Comparison of ENCODE assay signal across 8 cellular contexts in the genomic region with DNA sequence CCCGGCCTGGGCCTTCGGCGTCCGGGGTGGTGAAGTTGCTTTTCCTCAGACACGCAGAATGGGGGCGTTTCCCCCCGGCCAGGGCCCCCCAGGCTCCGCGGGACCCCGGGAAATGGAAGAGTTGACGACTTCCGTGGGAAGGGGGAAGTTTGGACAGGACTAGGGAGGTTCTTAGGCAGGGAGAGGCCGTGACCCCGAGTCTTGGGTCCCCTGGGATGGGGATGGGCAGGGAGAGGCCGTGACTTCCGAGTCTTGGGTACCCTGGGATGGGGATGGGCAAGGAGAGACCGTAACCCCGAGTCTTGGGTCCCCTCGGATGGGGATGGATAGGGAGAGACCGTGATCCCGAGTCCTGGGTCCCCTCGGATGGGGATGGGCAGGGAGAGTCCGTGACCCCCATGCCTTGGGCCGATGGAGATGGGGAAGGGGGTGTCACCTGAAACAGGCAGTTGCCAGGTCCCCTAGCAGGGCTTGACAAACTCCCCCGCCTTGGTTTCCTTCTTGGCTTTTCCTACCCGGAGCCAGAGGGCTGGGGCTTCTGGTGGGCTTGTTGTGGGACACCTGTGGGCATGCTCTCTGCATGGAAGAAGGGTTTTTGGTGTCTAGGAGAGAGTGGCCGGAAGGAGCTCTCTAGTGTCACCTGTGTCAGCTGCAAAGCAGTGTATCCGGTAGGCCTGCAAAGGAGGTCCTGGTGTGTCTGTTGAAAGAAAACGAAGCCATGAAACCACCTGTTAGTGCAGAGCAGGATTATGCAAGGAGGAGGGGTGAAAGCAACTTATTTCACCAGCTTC. TPM values are rescaled to one million over a fixed set of nuclear protein-coding genes. Genes with fewer than 3 reads are reported as not detected.
DNase-seq lines count a peak whose midpoint lies in the region; ATAC-seq and TF ChIP-seq lines count a peak whose summit lies in the region.

No MANE protein-coding gene starts in this region.

- H3K4me3 ChIP-seq in ascending aorta, result peak overlapping the region; percentile 85 to 93

- DNase-seq in DMS79 (lab: John Stamatoyannopoulos, UW) (peak; percentile 6), ascending aorta (ENCODE audit: low spot score in 2 of 2) (no peak), immature natural killer cell (peak; percentile 57 to 64 (median 61)), AG20443 (ENCODE audit: low spot score) (no peak)
- DNase-seq in stimulated activated CD4-positive, alpha-beta T cell treated with anti-CD3 and anti-CD28 coated beads, Interleukin-1b, Interleukin-23, amount 100 ng/mL, for 4 hours (ENCODE audit: low read depth in 2 of 2), result peak; percentile 24 to 52

- ATAC-seq in GM19468 (IDR thresholded peaks at IDR 0.05; ENCODE audit: extremely low read depth, unreplicated experiment) (peak; percentile 88), HG03575 (IDR thresholded peaks at IDR 0.05; ENCODE audit: extremely low read depth, insufficient number of reproducible peaks, low FRiP score, unreplicated experiment) (peak; percentile 81), SK-N-SH treated with all-trans-retinoic acid at 6 μM for 48 hours (peak; percentile 53)

- H3K9me3 Mint-ChIP-seq in immature natural killer cell, result peaks cover 0 to 2% (median 0%) of the 10 kb centered on the region in 6 donors

- H3K9me3 ChIP-seq in ascending aorta, result no peaks in the 10 kb centered on the region

- H3K4me1 Mint-ChIP-seq in immature natural killer cell, result peaks cover 21% of the 10 kb centered on the region in 2 donors

- intact Hi-C loops in ascending aorta (cut with DNase I), result loop anchor here (2.0 to 5.0 kb wide), 3 partner anchors 39 to 597 kb away; a partner anchor contains a TSS

- H3K4me3 Mint-ChIP-seq in immature natural killer cell, result peak overlapping the region; percentile 95 to 98 (median 96)

- H3K36me3 ChIP-seq in ascending aorta, result peaks cover 8 to 33% of the 10 kb centered on the region in 2 donors

- H3K36me3 Mint-ChIP-seq in immature natural killer cell, result peaks cover 4 to 19% (median 8%) of the 10 kb centered on the region in 3 donors

- TF ChIP-seq CTCF in ascending aorta (IDR thresholded peaks at IDR 0.05), result no peak

- H3K27me3 Mint-ChIP-seq in immature natural killer cell (ENCODE audit: low read depth in 3 of 3), result peaks cover 7 to 19% (median 9%) of the 10 kb centered on the region in 3 donors

- peak overlapping the region; percentile 88 to 96 (median 94) for H3K27ac Mint-ChIP-seq in immature natural killer cell

- peaks cover 2 to 12% of the 10 kb centered on the region in 2 donors for H3K4me1 ChIP-seq in ascending aorta

- H3K27ac ChIP-seq in ascending aorta, result peak overlapping the region; percentile 92 to 93

- H3K27me3 ChIP-seq in ascending aorta, result no peaks in the 10 kb centered on the region

TF ChIP-seq in SK-N-SH treated with all-trans-retinoic acid at 6 μM for 48 hours, 23 proteins besides CTCF, POLR2A, EP300 and RAD21:
- TF ChIP-seq RARB (CRISPR knock-in tag; IDR thresholded peaks at IDR 0.05) (no peak), BACH2 (CRISPR knock-in tag; IDR thresholded peaks at IDR 0.05; ENCODE audit: borderline replicate concordance) (no peak), ZNF70 (CRISPR knock-in tag; IDR thresholded peaks at IDR 0.05) (no peak), ZNF8 (CRISPR knock-in tag; IDR thresholded peaks at IDR 0.05) (no peak), ZC3H10 (CRISPR knock-in tag; IDR thresholded peaks at IDR 0.05) (no peak), SNAI2 (CRISPR knock-in tag; IDR thresholded peaks at IDR 0.05) (no peak), ARNTL (CRISPR knock-in tag; IDR thresholded peaks at IDR 0.05; ENCODE audit: borderline replicate concordance, low read depth) (no peak), OSR1 (CRISPR knock-in tag; IDR thresholded peaks at IDR 0.05) (no peak), CSDC2 (CRISPR knock-in tag; IDR thresholded peaks at IDR 0.05) (no peak), ESRRG (CRISPR knock-in tag; IDR thresholded peaks at IDR 0.05) (no peak), PPARA (CRISPR knock-in tag; IDR thresholded peaks at IDR 0.05; ENCODE audit: borderline replicate concordance) (no peak), ZFP30 (CRISPR knock-in tag; IDR thresholded peaks at IDR 0.05) (no peak), ZFP3 (CRISPR knock-in tag; IDR thresholded peaks at IDR 0.05) (no peak), GLIS3 (CRISPR knock-in tag; IDR thresholded peaks at IDR 0.05) (no peak), ISL1 (CRISPR knock-in tag; IDR thresholded peaks at IDR 0.05) (no peak), ZNF565 (CRISPR knock-in tag; conservative IDR thresholded peaks at IDR 0.05; ENCODE audit: low read depth) (no peak)
- TF ChIP-seq, protein P1, sequence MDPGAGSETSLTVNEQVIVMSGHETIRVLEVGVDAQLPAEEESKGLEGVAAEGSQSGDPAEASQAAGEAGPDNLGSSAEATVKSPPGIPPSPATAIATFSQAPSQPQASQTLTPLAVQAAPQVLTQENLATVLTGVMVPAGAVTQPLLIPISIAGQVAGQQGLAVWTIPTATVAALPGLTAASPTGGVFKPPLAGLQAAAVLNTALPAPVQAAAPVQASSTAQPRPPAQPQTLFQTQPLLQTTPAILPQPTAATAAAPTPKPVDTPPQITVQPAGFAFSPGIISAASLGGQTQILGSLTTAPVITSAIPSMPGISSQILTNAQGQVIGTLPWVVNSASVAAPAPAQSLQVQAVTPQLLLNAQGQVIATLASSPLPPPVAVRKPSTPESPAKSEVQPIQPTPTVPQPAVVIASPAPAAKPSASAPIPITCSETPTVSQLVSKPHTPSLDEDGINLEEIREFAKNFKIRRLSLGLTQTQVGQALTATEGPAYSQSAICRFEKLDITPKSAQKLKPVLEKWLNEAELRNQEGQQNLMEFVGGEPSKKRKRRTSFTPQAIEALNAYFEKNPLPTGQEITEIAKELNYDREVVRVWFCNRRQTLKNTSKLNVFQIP (CRISPR knock-in tag; IDR thresholded peaks at IDR 0.05; ENCODE audit: borderline replicate concordance, low read depth), result no peak
- TF ChIP-seq, protein P2, sequence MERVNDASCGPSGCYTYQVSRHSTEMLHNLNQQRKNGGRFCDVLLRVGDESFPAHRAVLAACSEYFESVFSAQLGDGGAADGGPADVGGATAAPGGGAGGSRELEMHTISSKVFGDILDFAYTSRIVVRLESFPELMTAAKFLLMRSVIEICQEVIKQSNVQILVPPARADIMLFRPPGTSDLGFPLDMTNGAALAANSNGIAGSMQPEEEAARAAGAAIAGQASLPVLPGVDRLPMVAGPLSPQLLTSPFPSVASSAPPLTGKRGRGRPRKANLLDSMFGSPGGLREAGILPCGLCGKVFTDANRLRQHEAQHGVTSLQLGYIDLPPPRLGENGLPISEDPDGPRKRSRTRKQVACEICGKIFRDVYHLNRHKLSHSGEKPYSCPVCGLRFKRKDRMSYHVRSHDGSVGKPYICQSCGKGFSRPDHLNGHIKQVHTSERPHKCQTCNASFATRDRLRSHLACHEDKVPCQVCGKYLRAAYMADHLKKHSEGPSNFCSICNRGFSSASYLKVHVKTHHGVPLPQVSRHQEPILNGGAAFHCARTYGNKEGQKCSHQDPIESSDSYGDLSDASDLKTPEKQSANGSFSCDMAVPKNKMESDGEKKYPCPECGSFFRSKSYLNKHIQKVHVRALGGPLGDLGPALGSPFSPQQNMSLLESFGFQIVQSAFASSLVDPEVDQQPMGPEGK (CRISPR knock-in tag; IDR thresholded peaks at IDR 0.05; ENCODE audit: borderline replicate concordance), result no peak
- TF ChIP-seq, protein P3, sequence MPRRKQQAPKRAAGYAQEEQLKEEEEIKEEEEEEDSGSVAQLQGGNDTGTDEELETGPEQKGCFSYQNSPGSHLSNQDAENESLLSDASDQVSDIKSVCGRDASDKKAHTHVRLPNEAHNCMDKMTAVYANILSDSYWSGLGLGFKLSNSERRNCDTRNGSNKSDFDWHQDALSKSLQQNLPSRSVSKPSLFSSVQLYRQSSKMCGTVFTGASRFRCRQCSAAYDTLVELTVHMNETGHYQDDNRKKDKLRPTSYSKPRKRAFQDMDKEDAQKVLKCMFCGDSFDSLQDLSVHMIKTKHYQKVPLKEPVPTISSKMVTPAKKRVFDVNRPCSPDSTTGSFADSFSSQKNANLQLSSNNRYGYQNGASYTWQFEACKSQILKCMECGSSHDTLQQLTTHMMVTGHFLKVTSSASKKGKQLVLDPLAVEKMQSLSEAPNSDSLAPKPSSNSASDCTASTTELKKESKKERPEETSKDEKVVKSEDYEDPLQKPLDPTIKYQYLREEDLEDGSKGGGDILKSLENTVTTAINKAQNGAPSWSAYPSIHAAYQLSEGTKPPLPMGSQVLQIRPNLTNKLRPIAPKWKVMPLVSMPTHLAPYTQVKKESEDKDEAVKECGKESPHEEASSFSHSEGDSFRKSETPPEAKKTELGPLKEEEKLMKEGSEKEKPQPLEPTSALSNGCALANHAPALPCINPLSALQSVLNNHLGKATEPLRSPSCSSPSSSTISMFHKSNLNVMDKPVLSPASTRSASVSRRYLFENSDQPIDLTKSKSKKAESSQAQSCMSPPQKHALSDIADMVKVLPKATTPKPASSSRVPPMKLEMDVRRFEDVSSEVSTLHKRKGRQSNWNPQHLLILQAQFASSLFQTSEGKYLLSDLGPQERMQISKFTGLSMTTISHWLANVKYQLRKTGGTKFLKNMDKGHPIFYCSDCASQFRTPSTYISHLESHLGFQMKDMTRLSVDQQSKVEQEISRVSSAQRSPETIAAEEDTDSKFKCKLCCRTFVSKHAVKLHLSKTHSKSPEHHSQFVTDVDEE (CRISPR knock-in tag; IDR thresholded peaks at IDR 0.05), result no peak
- TF ChIP-seq, protein P4, sequence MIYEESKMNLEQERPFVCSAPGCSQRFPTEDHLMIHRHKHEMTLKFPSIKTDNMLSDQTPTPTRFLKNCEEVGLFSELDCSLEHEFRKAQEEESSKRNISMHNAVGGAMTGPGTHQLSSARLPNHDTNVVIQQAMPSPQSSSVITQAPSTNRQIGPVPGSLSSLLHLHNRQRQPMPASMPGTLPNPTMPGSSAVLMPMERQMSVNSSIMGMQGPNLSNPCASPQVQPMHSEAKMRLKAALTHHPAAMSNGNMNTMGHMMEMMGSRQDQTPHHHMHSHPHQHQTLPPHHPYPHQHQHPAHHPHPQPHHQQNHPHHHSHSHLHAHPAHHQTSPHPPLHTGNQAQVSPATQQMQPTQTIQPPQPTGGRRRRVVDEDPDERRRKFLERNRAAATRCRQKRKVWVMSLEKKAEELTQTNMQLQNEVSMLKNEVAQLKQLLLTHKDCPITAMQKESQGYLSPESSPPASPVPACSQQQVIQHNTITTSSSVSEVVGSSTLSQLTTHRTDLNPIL (CRISPR knock-in tag; IDR thresholded peaks at IDR 0.05; ENCODE audit: low read depth), result no peak

RNA-seq across cellular contexts. Expression of a gene that starts 1.1 kb away (rescaled TPM):
- 23.4 TPM for total RNA-seq in ascending aorta
- 1 to 10 TPM; 1.6 to 6.0 (median 1.8) TPM for polyA plus RNA-seq in immature natural killer cell

RNA-seq across cellular contexts. Expression of a gene that starts 9.6 kb away (rescaled TPM):
- 33.6 TPM for total RNA-seq in ascending aorta
- polyA plus RNA-seq in immature natural killer cell, result not detected

Comparison
In these comparisons a context has a peak if more than half of its experiments do, and no peak if none do; other contexts are left out.
1. DNase-seq: peak in DMS79 (single experiment), immature natural killer cell (3 of 3) and stimulated activated CD4-positive, alpha-beta T cell treated with anti-CD3 and anti-CD28 coated beads, Interleukin-1b, Interleukin-23, amount 100 ng/mL, for 4 hours (2 of 2); none in ascending aorta (0 of 2) and AG20443 (single experiment).
2. Peak in every context shown above with its lines, with median percentiles within 50 percentile points of each other: ATAC-seq.